In the genomic region with DNA sequence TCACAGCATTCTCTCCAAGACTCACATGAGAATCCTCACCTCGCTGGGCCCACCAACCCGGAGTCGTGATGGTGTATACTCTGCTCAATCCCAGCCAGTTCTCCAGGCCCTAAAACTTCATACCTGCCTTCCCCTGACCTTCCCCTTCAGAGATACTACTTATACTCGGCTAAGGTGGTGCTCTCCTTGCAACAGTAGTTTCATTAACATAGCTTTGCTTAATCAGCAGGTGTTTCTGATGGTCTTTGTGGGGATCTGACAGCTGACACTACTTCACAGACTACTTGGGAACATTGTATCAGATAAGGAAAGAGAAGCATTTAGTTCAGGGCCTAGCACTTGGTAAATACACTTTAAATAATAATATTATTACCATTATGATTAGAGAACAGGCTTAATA, we compare ENCODE assay signal across 22 cellular contexts.
"Had no signal": no experiment of that assay in that cellular context is flagged by ENCODE, and none has a peak within 500 bp of the region (broad histone marks: within the 10 kb centered on the region; RNA-seq: fewer than 3 reads in every experiment).

No MANE protein-coding gene starts in this region.

- H3K9me3 ChIP-seq: SJSA1 had no signal

- H3K36me3 ChIP-seq: SJSA1 had no signal

- H3K4me3 ChIP-seq: K562, SJSA1, SK-N-MC had no signal

- H3K4me2 ChIP-seq: KMS-11 had no signal

- H3K27ac ChIP-seq: HL-60, KMS-11, SJSA1 had no signal

- H3K4me1 ChIP-seq: SJSA1 had no signal

- H3K9me3 Mint-ChIP-seq: IgD-negative memory B cell had no signal

- ATAC-seq: K562 had no signal

- H3K27ac Mint-ChIP-seq: IgD-negative memory B cell had no signal

- H3K4me3 Mint-ChIP-seq: IgD-negative memory B cell had no signal

- H3K27me3 Mint-ChIP-seq: IgD-negative memory B cell had no signal

- H3K36me3 Mint-ChIP-seq: IgD-negative memory B cell had no signal

- DNase-seq: Kasumi-1, MM.1S, NCI-H1092 treated with DMSO at 0.1 percent for 48 hours, NCI-H1436, NCI-H187, NCI-H2029, NCI-H2081 treated with DMSO at 0.1 percent for 48 hours, NCI-H2171 treated with DMSO at 0.1 percent for 48 hours, NCI-H345, NCI-H446 treated with DMSO at 0.1 percent for 48 hours, NCI-H510A treated with DMSO at 0.1 percent for 48 hours, NCI-H69, NCI-H774, Right ventricle myocardium superior, RPMI8226, SIG-M5 had no signal

- H3K4me1 Mint-ChIP-seq: IgD-negative memory B cell had no signal
